In the genomic region with DNA sequence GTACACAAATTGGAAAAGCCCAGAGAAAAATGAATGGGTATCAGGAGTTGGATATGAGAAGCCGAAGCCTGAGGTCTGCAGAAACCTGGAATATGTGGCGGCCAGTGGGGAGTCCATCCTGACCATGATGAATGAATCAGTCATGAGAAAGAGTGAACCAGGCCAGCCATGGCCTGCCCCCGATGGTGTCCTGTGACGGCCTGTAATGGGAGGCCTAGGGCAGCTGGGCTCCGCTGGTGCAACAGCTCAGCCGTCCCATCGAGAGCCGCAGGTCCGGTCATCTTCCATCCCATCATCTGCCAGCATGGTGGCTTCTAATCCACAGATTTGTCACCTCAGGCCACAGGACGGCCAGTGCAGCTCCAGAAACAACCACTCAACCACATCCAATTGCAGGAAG, we compare ENCODE assay signal across 21 cellular contexts.
"Had no signal": no experiment of that assay in that cellular context is flagged by ENCODE, and none has a peak within 500 bp of the region (broad histone marks: within the 10 kb centered on the region; RNA-seq: fewer than 3 reads in every experiment).

No MANE protein-coding gene starts in this region.

- H3K27me3 Mint-ChIP-seq: dendritic cell treated with granulocyte-macrophage colony-stimulating factor and Interleukin-4, amounts not matched to agents 40 ng/mL and 50 ng/mL, for 4 days had no signal

- H3K4me1 Mint-ChIP-seq: endodermal cell, immature natural killer cell, memory B cell had no signal

- ATAC-seq: effector memory CD8-positive, alpha-beta T cell; esophagus mucosa; foreskin keratinocyte; gastroesophageal sphincter; heart right ventricle; left colon; left lobe of liver had no signal

- DNase-seq: cortex of kidney; effector CD8-positive, alpha-beta T cell; effector memory CD8-positive, alpha-beta T cell; erythroblast; foreskin keratinocyte; glutamatergic neuron; head of caudate nucleus; heart right ventricle; hippocampal formation; immature natural killer cell; left colon; left ventricle myocardium inferior; mammary epithelial cell; mesendoderm; midbrain had no signal

- H3K27ac Mint-ChIP-seq: dendritic cell treated with granulocyte-macrophage colony-stimulating factor and Interleukin-4, amounts not matched to agents 40 ng/mL and 50 ng/mL, for 4 days; effector memory CD8-positive, alpha-beta T cell; endodermal cell; immature natural killer cell; memory B cell had no signal

- H3K4me3 Mint-ChIP-seq: dendritic cell treated with granulocyte-macrophage colony-stimulating factor and Interleukin-4, amounts not matched to agents 40 ng/mL and 50 ng/mL, for 4 days; effector memory CD8-positive, alpha-beta T cell; endodermal cell; immature natural killer cell; memory B cell had no signal

- H3K9me3 Mint-ChIP-seq: effector memory CD8-positive, alpha-beta T cell; immature natural killer cell had no signal
